Comparison of ENCODE assay signal across 17 cellular contexts in the genomic region with DNA sequence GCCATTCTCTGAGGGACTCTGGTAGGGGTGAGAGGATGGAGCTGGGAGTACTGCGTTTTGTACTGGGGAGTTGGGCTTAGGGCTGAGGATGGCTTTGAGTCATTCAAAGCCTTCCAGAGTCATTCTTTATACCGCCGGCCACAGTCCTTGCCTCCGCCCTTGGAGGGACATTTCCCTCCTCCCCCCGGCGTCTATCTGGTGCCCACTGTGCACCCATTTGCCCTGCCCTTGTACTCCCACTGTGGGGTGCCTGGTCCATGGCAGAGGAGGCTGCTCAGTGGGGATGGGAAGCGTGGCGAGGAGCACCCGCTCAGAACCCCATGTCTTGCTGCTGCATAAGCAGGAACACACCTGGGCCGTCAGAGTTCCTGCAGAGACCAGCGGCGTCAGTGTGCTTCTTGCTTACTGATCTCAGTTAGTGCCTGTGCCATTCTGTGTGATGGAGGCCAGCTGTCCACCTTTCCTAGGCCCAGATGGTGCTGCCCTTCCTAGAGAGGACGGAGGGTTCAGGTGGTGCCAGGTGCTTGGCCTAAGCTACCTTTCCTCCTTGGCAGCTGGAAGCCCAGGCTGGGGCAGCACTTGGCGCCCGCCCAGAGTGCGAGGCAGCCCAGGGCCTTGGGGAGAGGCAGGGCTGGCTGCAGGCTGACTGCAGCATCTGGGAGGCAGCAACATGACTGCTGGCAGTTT. TPM values are rescaled to one million over a fixed set of nuclear protein-coding genes. Genes with fewer than 3 reads are reported as not detected.
DNase-seq lines count a peak whose midpoint lies in the region; ATAC-seq, FAIRE-seq and TF ChIP-seq lines count a peak whose summit lies in the region.
"Had no signal": no experiment of that assay in that cellular context is flagged by ENCODE, and none has a peak within 500 bp of the region (broad histone marks: within the 10 kb centered on the region; RNA-seq: fewer than 3 reads in every experiment).

No MANE protein-coding gene starts in this region.

- intact Hi-C loops in right cardiac atrium (cut with DNase I) (no loop called here), pancreas (cut with DNase I) (no loop called here)

- H3K9me3 ChIP-seq in BLaER1 treated with 17β-estradiol and CSF1 and Interleukin-3, amounts not matched to agents 10 nM and 100 nM (replicated peaks in 1 of 11) = no peaks in the 10 kb centered on the region
- H3K9me3 ChIP-seq in HUES64 (ENCODE audit: insufficient read depth, low read depth, low read length) = no peaks in the 10 kb centered on the region
- no peaks in the 10 kb centered on the region for H3K9me3 ChIP-seq in right cardiac atrium (ENCODE audit: control insufficient read depth, low read length)
- no peaks in the 10 kb centered on the region for H3K9me3 ChIP-seq in pancreas

- H3K4me1 ChIP-seq in BLaER1 treated with 17β-estradiol and CSF1 and Interleukin-3, amounts not matched to agents 10 nM and 100 nM = peaks cover 31 to 68% (median 63%) of the 10 kb centered on the region in 10 experiments
- H3K4me1 ChIP-seq in HUES64 (ENCODE audit: insufficient read depth, low read length) = peaks cover 5% of the 10 kb centered on the region
- no peaks in the 10 kb centered on the region for H3K4me1 ChIP-seq in right cardiac atrium (ENCODE audit: control insufficient read depth, insufficient read depth, low read length)
- no peaks in the 10 kb centered on the region for H3K4me1 ChIP-seq in pancreas

- H3K27ac ChIP-seq in BLaER1 treated with 17β-estradiol and CSF1 and Interleukin-3, amounts not matched to agents 10 nM and 100 nM = peak overlapping the region in 7 of 11 experiments; percentile 2 to 66 (median 58); a peak in 13 of 22 replicates
- H3K27ac ChIP-seq in HUES64 (ENCODE audit: low read depth, low read length) (0 out of 2 replicates have a peak overlapping the region, but pooled peaks have one; percentile 60), right cardiac atrium (ENCODE audit: low read length) (no peak overlapping the region), pancreas (no peak overlapping the region)
- H3K27ac ChIP-seq: GM23248, hepatocyte had no signal

- no peaks in the 10 kb centered on the region for H3K27me3 ChIP-seq in BLaER1 treated with 17β-estradiol and CSF1 and Interleukin-3, amounts not matched to agents 10 nM and 100 nM
- H3K27me3 ChIP-seq in HUES64 (ENCODE audit: insufficient read depth, low read length) (no peaks in the 10 kb centered on the region), right cardiac atrium (ENCODE audit: control insufficient read depth, insufficient read depth) (no peaks in the 10 kb centered on the region), pancreas (no peaks in the 10 kb centered on the region)
- H3K27me3 ChIP-seq: hepatocyte had no signal

- H3K4me2 ChIP-seq in BLaER1 treated with 17β-estradiol and CSF1 and Interleukin-3, amounts not matched to agents 10 nM and 100 nM = peak overlapping the region; percentile 48 to 87 (median 77); a peak in 21 of 22 replicates
- H3K4me2 ChIP-seq: hepatocyte had no signal

- FAIRE-seq in pancreas (lab: Jason Lieb, UNC) = no peak
- FAIRE-seq: GM18507, RCC 7860 had no signal

- TF ChIP-seq CTCF in pancreas (IDR thresholded peaks at IDR 0.05) (no peak), foreskin fibroblast (IDR thresholded peaks at IDR 0.05; ENCODE audit: low read depth, low read length) (no peak)

- peaks cover 49 to 63% (median 62%) of the 10 kb centered on the region in 11 experiments for H4K20me1 ChIP-seq in BLaER1 treated with 17β-estradiol and CSF1 and Interleukin-3, amounts not matched to agents 10 nM and 100 nM

- H3K9ac ChIP-seq in BLaER1 treated with 17β-estradiol and CSF1 and Interleukin-3, amounts not matched to agents 10 nM and 100 nM = peak overlapping the region in 9 of 11 experiments; percentile 12 to 52 (median 46); a peak in 11 of 22 replicates
- no peak overlapping the region for H3K9ac ChIP-seq in HUES64 (ENCODE audit: low read depth, low read length)
- H3K9ac ChIP-seq: GM23248 had no signal

- H3K36me3 ChIP-seq in BLaER1 treated with 17β-estradiol and CSF1 and Interleukin-3, amounts not matched to agents 10 nM and 100 nM = peaks cover 27 to 47% (median 44%) of the 10 kb centered on the region in 11 experiments; a peak in 21 of 22 replicates
- peaks cover 16% of the 10 kb centered on the region for H3K36me3 ChIP-seq in HUES64 (ENCODE audit: insufficient read depth, low read length)
- peaks cover 0 to 15% (median 11%) of the 10 kb centered on the region in 3 donors for H3K36me3 ChIP-seq in pancreas

- DNase-seq in right cardiac atrium (peak; percentile 11 to 51 (median 38)), pancreas (peak; percentile 70 to 91 (median 80)), foreskin fibroblast (no peak), NCI-H2029 (lab: John Stamatoyannopoulos, UW) (no peak)
- DNase-seq: activated CD4-positive, CD25-positive, alpha-beta regulatory T cell; AML-193; anterior cingulate cortex; GM23248; naive B cell; stimulated activated CD4-positive, alpha-beta T cell treated with anti-CD3 and anti-CD28 coated beads, Interleukin-2, amount 100 ng/mL, for 48 hours had no signal

- ATAC-seq in right cardiac atrium (no peak), pancreas (peak; percentile 7 to 46 (median 38)), HG03565 (IDR thresholded peaks at IDR 0.05; ENCODE audit: unreplicated experiment) (no peak)
- ATAC-seq: T-cell had no signal

- H3K4me3 ChIP-seq in BLaER1 treated with 17β-estradiol and CSF1 and Interleukin-3, amounts not matched to agents 10 nM and 100 nM = no peak overlapping the region
- H3K4me3 ChIP-seq in HUES64 (ENCODE audit: low read length) = no peak overlapping the region
- no peak overlapping the region for H3K4me3 ChIP-seq in right cardiac atrium (ENCODE audit: low read length)
- no peak overlapping the region for H3K4me3 ChIP-seq in pancreas
- H3K4me3 ChIP-seq in foreskin fibroblast (ENCODE audit: low read depth in 1 of 2, low read length in 2 of 2) = no peak overlapping the region
- H3K4me3 ChIP-seq: GM23248, hepatocyte had no signal

- 89% methylated on average over 16 of the region's 16 CpGs for WGBS in HUES64
- WGBS in right cardiac atrium = 87% methylated on average over 16 of the region's 16 CpGs
- WGBS in pancreas, 2 donors = 68 to 69% methylated on average over 16 of the region's 16 CpGs

RNA-seq across cellular contexts. Expression of gene TMEM191C, which starts 23.3 kb away (rescaled TPM):
- polyA plus RNA-seq in HUES64 (2013, experiment 1 of 2) = 1.7 TPM
- 1.4 TPM for polyA plus RNA-seq in HUES64 (2013, experiment 2 of 2)
- total RNA-seq in right cardiac atrium (1 to 10 TPM in 2 of 4 donors, under 1 TPM in 1, not detected in 1; 0.68 to 1.4 (median 1.2) TPM), pancreas (under 1 TPM in 5 of 6 donors, not detected in 1; 0.20 to 0.55 (median 0.51) TPM)
- polyA plus RNA-seq in right cardiac atrium (0.66 TPM), pancreas (1 to 10 TPM in 1 of 2 donors, under 1 TPM in 1; 0.68 to 1.8 TPM)

RNA-seq across cellular contexts. Expression of gene HIC2, which starts 26.7 kb away (rescaled TPM):
- polyA plus RNA-seq in HUES64 (2013, experiment 1 of 2) = 14.1 TPM
- polyA plus RNA-seq in HUES64 (2013, experiment 2 of 2) = 17.1 TPM
- total RNA-seq in right cardiac atrium (1 to 10 TPM; 1.1 to 2.1 (median 1.8) TPM), pancreas (1 to 10 TPM; 1.8 to 2.7 (median 2.2) TPM)
- polyA plus RNA-seq in right cardiac atrium (1.7 TPM), pancreas (1 to 10 TPM; 1.5 to 1.9 TPM)

Comparison
In these comparisons a context has a peak if more than half of its experiments do, and no peak if none do; other contexts are left out.
1. H3K27ac ChIP-seq: peak in BLaER1 treated with 17β-estradiol and CSF1 and Interleukin-3, amounts not matched to agents 10 nM and 100 nM (7 of 11) and HUES64 (single experiment); none in right cardiac atrium (single experiment) and pancreas (0 of 4).
2. ATAC-seq: peak in pancreas (4 of 4); none in right cardiac atrium (0 of 2) and HG03565 (single experiment).
3. DNase-seq: peak in right cardiac atrium (3 of 3) and pancreas (6 of 6); none in foreskin fibroblast (0 of 2) and NCI-H2029 (single experiment).